In the genomic region with DNA sequence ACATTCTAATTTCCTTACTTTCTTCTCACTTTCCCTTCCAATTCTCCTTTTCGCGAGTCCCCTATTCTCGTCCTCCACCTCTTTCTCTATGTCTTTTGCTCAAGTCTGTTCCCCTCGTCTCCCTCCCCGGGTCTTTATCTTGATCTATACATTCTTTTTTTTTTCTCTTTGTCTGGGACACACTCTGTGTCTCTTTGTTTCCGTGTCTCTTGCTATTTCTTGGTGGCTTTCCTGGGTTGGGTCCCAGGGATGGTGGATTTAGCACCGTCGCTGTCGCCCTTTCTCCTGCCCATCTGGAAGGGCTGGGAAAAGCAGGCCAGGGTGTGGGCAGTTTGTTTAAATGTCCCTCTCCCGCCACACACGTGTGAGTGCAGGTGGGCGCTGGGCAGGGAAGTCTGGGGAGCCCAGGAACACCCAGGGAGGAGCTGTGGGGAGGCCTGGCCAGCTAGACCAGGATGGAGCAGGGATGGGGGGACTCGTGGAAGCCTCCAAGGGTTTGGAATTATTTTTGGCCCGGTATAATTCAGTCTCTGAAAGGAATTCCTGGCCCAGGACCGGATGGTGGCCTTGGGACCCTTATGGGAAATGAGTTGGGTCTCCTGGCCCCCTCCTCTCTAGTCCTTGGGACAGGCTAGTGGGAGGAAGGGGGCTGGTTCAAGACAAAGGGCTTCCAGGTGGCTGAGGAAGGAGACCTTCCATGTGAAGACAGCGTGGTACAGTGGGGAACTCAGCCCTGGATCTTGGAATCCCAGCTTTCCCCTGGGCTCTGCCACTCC, we compare ENCODE assay signal across 8 cellular contexts. TPM values are rescaled to one million over a fixed set of nuclear protein-coding genes. Genes with fewer than 3 reads are reported as not detected.
A peak's percentile ranks its signal among the peaks of the same experiment; 100 is the strongest.
DNase-seq lines count a peak whose midpoint lies in the region; ATAC-seq and TF ChIP-seq lines count a peak whose summit lies in the region.

No MANE protein-coding gene starts in this region.

- DNase-seq in CD4-positive, alpha-beta memory T cell = no peak
- DNase-seq in RWPE2 (ENCODE audit: low spot score) (no peak), fibroblast of pulmonary artery (ENCODE audit: low read depth) (no peak), osteocyte (ENCODE audit: extremely low spot score, unreplicated experiment) (no peak), NCI-H2107 treated with DMSO at 0.1 percent for 48 hours (lab: John Stamatoyannopoulos, UW; ENCODE audit: unreplicated experiment) (no peak), SIG-M5 (lab: John Stamatoyannopoulos, UW) (no peak)

- ATAC-seq in RWPE2 (ENCODE audit: low read depth) (no peak), GM18873 (IDR thresholded peaks at IDR 0.05; ENCODE audit: low FRiP score, unreplicated experiment) (no peak), HG03521 (IDR thresholded peaks at IDR 0.05; ENCODE audit: unreplicated experiment) (no peak)

- H3K9me3 ChIP-seq in CD4-positive, alpha-beta memory T cell (ENCODE audit: control insufficient read depth in 1 of 2, low read length in 2 of 2) = no peaks in the 10 kb centered on the region
- H3K9me3 ChIP-seq in RWPE2 (ENCODE audit: severe bottlenecking) = no peaks in the 10 kb centered on the region

- peaks cover 7% of the 10 kb centered on the region for H3K27me3 ChIP-seq in CD4-positive, alpha-beta memory T cell (ENCODE audit: insufficient read depth, low read length)
- no peaks in the 10 kb centered on the region for H3K27me3 ChIP-seq in RWPE2 (ENCODE audit: insufficient read depth, poor library complexity, severe bottlenecking)

- H3K36me3 ChIP-seq in CD4-positive, alpha-beta memory T cell (ENCODE audit: insufficient read depth, low read length) = no peaks in the 10 kb centered on the region
- no peaks in the 10 kb centered on the region for H3K36me3 ChIP-seq in RWPE2 (ENCODE audit: low read depth)

- peak overlapping the region in 5 of 7 donors; percentile 15 to 94 (median 65) for H3K27ac Mint-ChIP-seq in CD4-positive, alpha-beta memory T cell
- peak overlapping the region; percentile 93 for H3K27ac Mint-ChIP-seq in osteocyte (ENCODE audit: unreplicated experiment)

- H3K27ac ChIP-seq in CD4-positive, alpha-beta memory T cell (ENCODE audit: low read depth, low read length) = no peak overlapping the region
- no peak overlapping the region for H3K27ac ChIP-seq in RWPE2 (ENCODE audit: poor library complexity, severe bottlenecking)

- H3K4me1 Mint-ChIP-seq in CD4-positive, alpha-beta memory T cell = peaks cover 7 to 27% (median 13%) of the 10 kb centered on the region in 4 donors
- H3K4me1 Mint-ChIP-seq in osteocyte (ENCODE audit: unreplicated experiment) = peaks cover 39% of the 10 kb centered on the region

- intact Hi-C loops in CD4-positive, alpha-beta memory T cell (cut with micrococcal nuclease) = no loop called here

- CTCF ChIA-PET in CD4-positive, alpha-beta memory T cell (lab: Charles Lee; ENCODE audit: partially characterized antibody) = interaction anchor here (0.6 to 2.2 kb wide), 4 partner anchors 10 to 338 kb away, joined by 3 to 8 read pairs (median 4); no protein-coding TSS in a partner anchor

- no peak overlapping the region for H3K4me3 ChIP-seq in CD4-positive, alpha-beta memory T cell (ENCODE audit: low read length in 2 of 2)
- H3K4me3 ChIP-seq in RWPE2 (ENCODE audit: severe bottlenecking) = peak overlapping the region; percentile 39
- H3K4me3 ChIP-seq in fibroblast of pulmonary artery (replicated peaks; ENCODE audit: low read depth, low read length) = peak overlapping the region; percentile 50

- POLR2A ChIA-PET in CD4-positive, alpha-beta memory T cell (lab: Charles Lee; ENCODE audit: partially characterized antibody) = interaction anchor here (0.7 to 3.4 kb wide), 7 partner anchors 8 to 44 kb away, joined by 3 to 19 read pairs (median 3); partner anchors contain the start of gene ID3

- peaks cover 0 to 2% (median 0%) of the 10 kb centered on the region in 8 donors for H3K9me3 Mint-ChIP-seq in CD4-positive, alpha-beta memory T cell
- no peaks in the 10 kb centered on the region for H3K9me3 Mint-ChIP-seq in osteocyte (ENCODE audit: unreplicated experiment)

- peak overlapping the region; percentile 76 to 94 (median 88) for H3K4me3 Mint-ChIP-seq in CD4-positive, alpha-beta memory T cell
- H3K4me3 Mint-ChIP-seq in osteocyte (ENCODE audit: unreplicated experiment) = peak overlapping the region; percentile 79

- TF ChIP-seq CTCF in RWPE2 (IDR thresholded peaks at IDR 0.05; ENCODE audit: poor library complexity, severe bottlenecking) = no peak
- TF ChIP-seq CTCF in fibroblast of pulmonary artery (IDR thresholded peaks at IDR 0.05; ENCODE audit: low read length, missing control alignments) = no peak
- TF ChIP-seq CTCF in osteocyte (IDR thresholded peaks at IDR 0.05) = no peak

- peaks cover 19 to 22% of the 10 kb centered on the region in 2 donors for H3K27me3 Mint-ChIP-seq in CD4-positive, alpha-beta memory T cell
- no peaks in the 10 kb centered on the region for H3K27me3 Mint-ChIP-seq in osteocyte (ENCODE audit: unreplicated experiment)

- H3K36me3 Mint-ChIP-seq in CD4-positive, alpha-beta memory T cell = no peaks in the 10 kb centered on the region
- no peaks in the 10 kb centered on the region for H3K36me3 Mint-ChIP-seq in osteocyte (ENCODE audit: unreplicated experiment)

- peaks cover 10% of the 10 kb centered on the region for H3K4me1 ChIP-seq in CD4-positive, alpha-beta memory T cell (ENCODE audit: insufficient read depth, low read length)
- H3K4me1 ChIP-seq in RWPE2 (ENCODE audit: insufficient read depth, poor library complexity, severe bottlenecking) = no peaks in the 10 kb centered on the region

RNA-seq across cellular contexts. Expression of gene ID3, which starts 9.5 kb away (rescaled TPM):
- 10 to 100 TPM; 89.6 to 98.0 TPM for total RNA-seq in CD4-positive, alpha-beta memory T cell
- 10 to 100 TPM in 1 of 2 donors, 1 to 10 TPM in 1; 8.9 to 20.1 TPM for polyA plus RNA-seq in CD4-positive, alpha-beta memory T cell
- 73.5 and 86.9 TPM in 2 replicates for total RNA-seq in osteocyte

RNA-seq across cellular contexts. Expression of gene E2F2, which starts 37.8 kb away (rescaled TPM):
- total RNA-seq in CD4-positive, alpha-beta memory T cell = 1 to 10 TPM; 1.1 to 1.2 TPM
- polyA plus RNA-seq in CD4-positive, alpha-beta memory T cell = 1 to 10 TPM in 1 of 2 donors, under 1 TPM in 1; 0.69 to 1.1 TPM
- total RNA-seq in osteocyte = 1.3 TPM in 2 replicates

Comparison
In these comparisons a context has a peak if more than half of its experiments do, and no peak if none do; other contexts are left out.
1. H3K4me3 ChIP-seq: peak in RWPE2 (single experiment) and fibroblast of pulmonary artery (single experiment); none in CD4-positive, alpha-beta memory T cell (0 of 2).